Comparison of ENCODE assay signal across 24 cellular contexts in the genomic region with DNA sequence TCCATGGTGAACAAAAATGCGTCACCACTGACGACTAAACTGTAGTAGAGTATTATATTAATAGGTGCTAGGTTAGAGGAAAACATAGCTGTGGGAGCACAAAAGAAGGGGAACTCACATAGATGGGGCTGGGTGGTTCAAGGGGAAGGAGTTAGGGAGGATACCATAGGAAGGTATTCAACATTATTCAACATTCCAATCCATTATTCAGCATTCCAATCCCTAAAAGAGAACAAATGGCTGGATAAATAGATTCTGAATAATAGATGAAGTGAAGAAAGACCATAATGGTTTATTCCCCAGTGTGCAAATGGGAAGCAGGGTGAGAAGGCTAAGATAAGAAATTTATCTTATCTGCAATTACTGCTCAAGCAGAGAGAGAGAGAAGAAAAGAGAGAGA.
"Had no signal": no experiment of that assay in that cellular context is flagged by ENCODE, and none has a peak within 500 bp of the region (broad histone marks: within the 10 kb centered on the region; RNA-seq: fewer than 3 reads in every experiment).

No MANE protein-coding gene starts in this region.

- H3K27me3 ChIP-seq: adrenal gland, breast epithelium, Peyer's patch, SJCRH30 had no signal

- H3K36me3 Mint-ChIP-seq: activated naive CD8-positive, alpha-beta T cell treated with anti-CD3 and anti-CD28 coated beads, Interleukin-2, amount 10 ng/mL, durations not matched to agents 7 days and 5 days had no signal

- H3K9me2 ChIP-seq: SK-N-SH had no signal

- H3K9ac ChIP-seq: SK-N-SH had no signal

- ATAC-seq: activated CD4-positive, alpha-beta T cell treated with anti-CD3 and anti-CD28 coated beads for 36 hours had no signal

- H3K4me3 Mint-ChIP-seq: activated CD4-positive, alpha-beta memory T cell treated with anti-CD3 and anti-CD28 coated beads, Interleukin-2, amount 10 ng/mL, durations not matched to agents 7 days and 5 days; activated CD4-positive, alpha-beta T cell treated with anti-CD3 and anti-CD28 coated beads for 36 hours; activated naive CD8-positive, alpha-beta T cell treated with anti-CD3 and anti-CD28 coated beads, Interleukin-2, amount 10 ng/mL, durations not matched to agents 7 days and 5 days had no signal

- H3K4me3 ChIP-seq: adrenal gland, breast epithelium, Peyer's patch, SJCRH30 had no signal

- H3K27ac Mint-ChIP-seq: activated CD4-positive, alpha-beta memory T cell treated with anti-CD3 and anti-CD28 coated beads, Interleukin-2, amount 10 ng/mL, durations not matched to agents 7 days and 5 days; activated CD4-positive, alpha-beta T cell treated with anti-CD3 and anti-CD28 coated beads for 36 hours; activated naive CD8-positive, alpha-beta T cell treated with anti-CD3 and anti-CD28 coated beads, Interleukin-2, amount 10 ng/mL, durations not matched to agents 7 days and 5 days had no signal

- H3K9me3 ChIP-seq: adrenal gland, breast epithelium, Peyer's patch, SJCRH30, SK-N-SH had no signal

- H3K4me1 Mint-ChIP-seq: activated CD4-positive, alpha-beta memory T cell treated with anti-CD3 and anti-CD28 coated beads, Interleukin-2, amount 10 ng/mL, durations not matched to agents 7 days and 5 days; activated CD4-positive, alpha-beta T cell treated with anti-CD3 and anti-CD28 coated beads for 36 hours; activated naive CD8-positive, alpha-beta T cell treated with anti-CD3 and anti-CD28 coated beads, Interleukin-2, amount 10 ng/mL, durations not matched to agents 7 days and 5 days had no signal

- DNase-seq: activated CD4-positive, alpha-beta memory T cell treated with anti-CD3 and anti-CD28 coated beads, Interleukin-2, amount 10 ng/mL, durations not matched to agents 7 days and 5 days; activated CD4-positive, alpha-beta T cell treated with anti-CD3 and anti-CD28 coated beads for 36 hours; activated CD4-positive, alpha-beta T cell treated with anti-CD3 and anti-CD28 coated beads, Interleukin-2, amount 50 U/mL, for 1 hour; activated naive CD4-positive, alpha-beta T cell treated with anti-CD3 and anti-CD28 coated beads, Interleukin-2, amount 50 U/mL, for 16 hours; activated naive CD8-positive, alpha-beta T cell treated with anti-CD3 and anti-CD28 coated beads, Interleukin-2, amount 10 ng/mL, durations not matched to agents 7 days and 5 days; activated T-cell treated with anti-CD3 and anti-CD28 coated beads for 4 hours; adrenal gland; anterior cingulate cortex; caudate nucleus; MM.1S; NCI-H1105; NCI-H1436; NCI-H1694 treated with DMSO at 0.1 percent for 48 hours; NCI-H2029 treated with DMSO at 0.1 percent for 48 hours; NCI-H446; NCI-H524; Peyer's patch; Right ventricle myocardium superior; SJCRH30; SK-N-SH; T-helper 1 cell had no signal

- H3K9me3 Mint-ChIP-seq: activated CD4-positive, alpha-beta memory T cell treated with anti-CD3 and anti-CD28 coated beads, Interleukin-2, amount 10 ng/mL, durations not matched to agents 7 days and 5 days; activated naive CD8-positive, alpha-beta T cell treated with anti-CD3 and anti-CD28 coated beads, Interleukin-2, amount 10 ng/mL, durations not matched to agents 7 days and 5 days had no signal

- H3K27ac ChIP-seq: adrenal gland, breast epithelium, Peyer's patch, RWPE1, SJCRH30, VCaP had no signal

- H3K27me3 Mint-ChIP-seq: activated CD4-positive, alpha-beta memory T cell treated with anti-CD3 and anti-CD28 coated beads, Interleukin-2, amount 10 ng/mL, durations not matched to agents 7 days and 5 days; activated CD4-positive, alpha-beta T cell treated with anti-CD3 and anti-CD28 coated beads for 36 hours; activated naive CD8-positive, alpha-beta T cell treated with anti-CD3 and anti-CD28 coated beads, Interleukin-2, amount 10 ng/mL, durations not matched to agents 7 days and 5 days had no signal

- H3K4me1 ChIP-seq: adrenal gland, breast epithelium, Peyer's patch, SJCRH30 had no signal

- H3K4me2 ChIP-seq: SK-N-SH had no signal
